Comparison of ENCODE assay signal across 8 cellular contexts in the genomic region with DNA sequence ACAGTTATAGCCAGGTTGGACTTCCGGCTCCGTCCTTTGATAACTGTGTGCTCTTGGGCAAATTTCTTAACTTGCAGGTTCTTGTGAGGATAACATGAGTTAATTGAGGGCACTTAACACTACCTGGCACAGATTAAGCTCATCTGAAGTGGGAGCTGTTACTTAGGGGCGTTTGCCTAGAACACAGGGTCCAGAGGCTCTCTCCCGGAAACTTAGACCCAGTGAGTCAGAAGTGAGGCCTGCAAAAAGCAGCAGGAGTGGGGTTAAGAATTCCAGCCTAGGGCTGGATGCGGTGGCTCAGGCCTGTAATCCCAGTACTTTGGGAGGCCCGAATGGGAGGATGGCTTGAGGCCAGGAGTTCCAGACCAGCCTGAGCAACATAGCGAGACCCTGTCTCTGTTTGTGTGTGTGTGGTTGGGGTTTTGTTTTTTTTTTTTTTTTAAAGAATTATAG. TPM values are rescaled to one million over a fixed set of nuclear protein-coding genes. Genes with fewer than 3 reads are reported as not detected.
DNase-seq lines count a peak whose midpoint lies in the region; ATAC-seq and TF ChIP-seq lines count a peak whose summit lies in the region.

No MANE protein-coding gene starts in this region.

- no peaks in the 10 kb centered on the region for H3K9me3 Mint-ChIP-seq in naive thymus-derived CD8-positive, alpha-beta T cell
- no peaks in the 10 kb centered on the region for H3K9me3 Mint-ChIP-seq in endothelial cell (ENCODE audit: unreplicated experiment)

- peak; percentile 50 for DNase-seq in AG08396 (ENCODE audit: low spot score)
- peak; percentile 89 for DNase-seq in MG63
- DNase-seq in dedifferentiated amniotic fluid mesenchymal stem cell (ENCODE audit: extremely low spot score), result peak; percentile 66
- DNase-seq in naive thymus-derived CD8-positive, alpha-beta T cell, result no peak
- DNase-seq in endothelial cell (ENCODE audit: low spot score), result no peak
- no peak for DNase-seq in COR-L47 (lab: John Stamatoyannopoulos, UW)
- no peak for DNase-seq in hypothalamus (lab: John Stamatoyannopoulos, UW)

- ATAC-seq in naive thymus-derived CD8-positive, alpha-beta T cell, result peak in 1 of 2 donors; percentile 15
- ATAC-seq in GM19351 (IDR thresholded peaks at IDR 0.05; ENCODE audit: unreplicated experiment), result no peak

- H3K36me3 Mint-ChIP-seq in naive thymus-derived CD8-positive, alpha-beta T cell, result peaks cover 0 to 28% (median 3%) of the 10 kb centered on the region in 3 donors
- peaks cover 20% of the 10 kb centered on the region for H3K36me3 Mint-ChIP-seq in endothelial cell (ENCODE audit: low read depth, unreplicated experiment)

- H3K9me3 ChIP-seq in MG63, result no peaks in the 10 kb centered on the region

- H3K4me1 Mint-ChIP-seq in naive thymus-derived CD8-positive, alpha-beta T cell, result peaks cover 35 to 89% (median 81%) of the 10 kb centered on the region in 4 donors
- peaks cover 26% of the 10 kb centered on the region for H3K4me1 Mint-ChIP-seq in endothelial cell (ENCODE audit: unreplicated experiment)

- peak overlapping the region; percentile 90 to 98 (median 95) for H3K27ac Mint-ChIP-seq in naive thymus-derived CD8-positive, alpha-beta T cell
- no peak overlapping the region for H3K27ac Mint-ChIP-seq in endothelial cell (ENCODE audit: unreplicated experiment)

- H3K4me3 Mint-ChIP-seq in naive thymus-derived CD8-positive, alpha-beta T cell, result peak overlapping the region; percentile 94 to 99 (median 97)
- no peak overlapping the region for H3K4me3 Mint-ChIP-seq in endothelial cell (ENCODE audit: unreplicated experiment)

- peaks cover 50% of the 10 kb centered on the region for H3K36me3 ChIP-seq in MG63

- TF ChIP-seq CTCF in endothelial cell (IDR thresholded peaks at IDR 0.05; ENCODE audit: unreplicated experiment), result no peak

- H3K27me3 ChIP-seq in MG63, result no peaks in the 10 kb centered on the region

- peak overlapping the region; percentile 68 for H3K4me3 ChIP-seq in MG63

- POLR2A ChIA-PET in naive thymus-derived CD8-positive, alpha-beta T cell (lab: Charles Lee), result interaction anchor here (0.6 to 9.6 kb wide), 10 partner anchors 12 to 180 kb away, joined by 3 to 204 read pairs (median 5); partner anchors contain the start of genes MAZ, PRRT2 and TAOK2

- H3K27me3 Mint-ChIP-seq in naive thymus-derived CD8-positive, alpha-beta T cell, result no peaks in the 10 kb centered on the region
- H3K27me3 Mint-ChIP-seq in endothelial cell (ENCODE audit: unreplicated experiment), result peaks cover 9% of the 10 kb centered on the region

RNA-seq across cellular contexts. Expression of gene MVP, which starts 1.4 kb away (rescaled TPM):
- total RNA-seq in MG63 (2014; rRNA removed; shearing (Covaris generic); ENCODE audit: low replicate concordance), result 77.1 and 147 TPM in 2 replicates
- 100 to 1,000 TPM; 123 to 132 TPM for total RNA-seq in naive thymus-derived CD8-positive, alpha-beta T cell
- 100 to 1,000 TPM; 120 to 160 (median 134) TPM for polyA plus RNA-seq in naive thymus-derived CD8-positive, alpha-beta T cell
- total RNA-seq in endothelial cell (ENCODE audit: unreplicated experiment), result 2.0 TPM

RNA-seq across cellular contexts. Expression of gene PAGR1, which starts 5.7 kb away (rescaled TPM):
- 90.0 and 113 TPM in 2 replicates for total RNA-seq in MG63 (2014; rRNA removed; shearing (Covaris generic); ENCODE audit: low replicate concordance)
- total RNA-seq in naive thymus-derived CD8-positive, alpha-beta T cell, result 10 to 100 TPM; 31.3 to 35.9 TPM
- 10 to 100 TPM; 51.4 to 57.5 (median 55.5) TPM for polyA plus RNA-seq in naive thymus-derived CD8-positive, alpha-beta T cell
- total RNA-seq in endothelial cell (ENCODE audit: unreplicated experiment), result 38.6 TPM

RNA-seq across cellular contexts. Expression of gene PRRT2, which starts 9.7 kb away (rescaled TPM):
- total RNA-seq in MG63 (2014; rRNA removed; shearing (Covaris generic); ENCODE audit: low replicate concordance), result not detected in 2 replicates
- total RNA-seq in naive thymus-derived CD8-positive, alpha-beta T cell, result 1 to 10 TPM; 1.5 to 1.6 TPM
- polyA plus RNA-seq in naive thymus-derived CD8-positive, alpha-beta T cell, result under 1 TPM in 2 of 3 donors, not detected in 1; 0.14 to 0.21 TPM
- total RNA-seq in endothelial cell (ENCODE audit: unreplicated experiment), result 15.0 TPM

RNA-seq across cellular contexts. Expression of gene MAZ, which starts 15.4 kb away (rescaled TPM):
- 331 and 420 TPM in 2 replicates for total RNA-seq in MG63 (2014; rRNA removed; shearing (Covaris generic); ENCODE audit: low replicate concordance)
- total RNA-seq in naive thymus-derived CD8-positive, alpha-beta T cell, result 100 to 1,000 TPM; 278 to 282 TPM
- polyA plus RNA-seq in naive thymus-derived CD8-positive, alpha-beta T cell, result 10 to 100 TPM; 50.3 to 74.6 (median 58.8) TPM
- total RNA-seq in endothelial cell (ENCODE audit: unreplicated experiment), result 407 TPM

RNA-seq across cellular contexts. Expression of gene KIF22, which starts 31.1 kb away (rescaled TPM):
- 74.9 and 134 TPM in 2 replicates for total RNA-seq in MG63 (2014; rRNA removed; shearing (Covaris generic); ENCODE audit: low replicate concordance)
- 10 to 100 TPM; 79.6 to 84.6 TPM for total RNA-seq in naive thymus-derived CD8-positive, alpha-beta T cell
- 10 to 100 TPM; 36.9 to 45.4 (median 39.6) TPM for polyA plus RNA-seq in naive thymus-derived CD8-positive, alpha-beta T cell
- total RNA-seq in endothelial cell (ENCODE audit: unreplicated experiment), result 40.7 TPM

Comparison
In these comparisons a context has a peak if more than half of its experiments do, and no peak if none do; other contexts are left out.
1. DNase-seq: peak in AG08396 (single experiment), MG63 (single experiment) and dedifferentiated amniotic fluid mesenchymal stem cell (single experiment); none in naive thymus-derived CD8-positive, alpha-beta T cell (0 of 10), endothelial cell (single experiment), COR-L47 (single experiment) and hypothalamus (0 of 51).
2. RNA of gene MVP, which starts 1.4 kb away (total RNA-seq): 77.1 to 147 TPM in MG63 and 123 to 132 TPM in naive thymus-derived CD8-positive, alpha-beta T cell; 2.0 TPM in endothelial cell (single experiment); every median in the first group is over 10 times any median in the second.